Comparison of ENCODE assay signal across 8 cellular contexts in genomic region chr1:1397839-1398523, GRCh38.
DNase-seq lines count a peak whose midpoint lies in the region; ATAC-seq and TF ChIP-seq lines count a peak whose summit lies in the region.

No MANE protein-coding gene starts in this region.

- H3K9ac ChIP-seq in endocrine pancreas (ENCODE audit: control insufficient read depth, insufficient read depth, low read length), result peak overlapping the region; percentile 92

- ATAC-seq in HG03159 (IDR thresholded peaks at IDR 0.05; ENCODE audit: unreplicated experiment) (no peak), HG02678 (IDR thresholded peaks at IDR 0.05; ENCODE audit: unreplicated experiment) (no peak)

- H3K9me3 ChIP-seq in endocrine pancreas (ENCODE audit: control insufficient read depth, low read length), result no peaks in the 10 kb centered on the region
- no peaks in the 10 kb centered on the region for H3K9me3 ChIP-seq in neuron (ENCODE audit: low read length)

- H3K36me3 ChIP-seq in endocrine pancreas (ENCODE audit: control insufficient read depth, insufficient read depth, low read length), result peaks cover 3% of the 10 kb centered on the region
- H3K36me3 ChIP-seq in neuron (ENCODE audit: insufficient read depth, low read length), result peaks cover 56% of the 10 kb centered on the region

- H3K27me3 ChIP-seq in endocrine pancreas (ENCODE audit: control insufficient read depth, insufficient read depth, low read length) (no peaks in the 10 kb centered on the region), neuron (ENCODE audit: insufficient read depth, low read length) (no peaks in the 10 kb centered on the region)

- H3K4me1 ChIP-seq in endocrine pancreas (ENCODE audit: control insufficient read depth, insufficient read depth, low read length), result no peaks in the 10 kb centered on the region
- peaks cover 22% of the 10 kb centered on the region for H3K4me1 ChIP-seq in neuron (ENCODE audit: insufficient read depth, low read length)

- in situ Hi-C loops in GM13977 (cut with MboI; ENCODE audit: low pct_unique_long_range_greater_than_20kb, low sequenced_read_pairs, unreplicated experiment), result no loop called here

- no peak for TF ChIP-seq CTCF in GM13977 (IDR thresholded peaks at IDR 0.05; ENCODE audit: extremely low read depth, insufficient read depth, missing control alignments)

- peak overlapping the region; percentile 84 for H3K4me3 ChIP-seq in endocrine pancreas (ENCODE audit: control insufficient read depth, insufficient read depth, low read length)
- peak overlapping the region; percentile 72 for H3K4me3 ChIP-seq in neuron (ENCODE audit: low read length)

- peak; percentile 41 for DNase-seq in ELR (ENCODE audit: low read depth)
- DNase-seq in OCI-M1 (lab: John Stamatoyannopoulos, UW), result peak; percentile 49
- DNase-seq in GM13977 (ENCODE audit: low spot score), result no peak
- no peak for DNase-seq in DMS114 treated with DMSO at 0.1 percent for 48 hours (lab: John Stamatoyannopoulos, UW; ENCODE audit: unreplicated experiment)

- no peak overlapping the region for H2AFZ ChIP-seq in neuron (ENCODE audit: low read depth, low read length)

Comparison
In these comparisons a context has a peak if more than half of its experiments do, and no peak if none do; other contexts are left out.
1. DNase-seq: peak in ELR (single experiment) and OCI-M1 (single experiment); none in GM13977 (single experiment) and DMS114 treated with DMSO at 0.1 percent for 48 hours (single experiment).